ENCODE assay signal across 2 cellular contexts in the genomic region with DNA sequence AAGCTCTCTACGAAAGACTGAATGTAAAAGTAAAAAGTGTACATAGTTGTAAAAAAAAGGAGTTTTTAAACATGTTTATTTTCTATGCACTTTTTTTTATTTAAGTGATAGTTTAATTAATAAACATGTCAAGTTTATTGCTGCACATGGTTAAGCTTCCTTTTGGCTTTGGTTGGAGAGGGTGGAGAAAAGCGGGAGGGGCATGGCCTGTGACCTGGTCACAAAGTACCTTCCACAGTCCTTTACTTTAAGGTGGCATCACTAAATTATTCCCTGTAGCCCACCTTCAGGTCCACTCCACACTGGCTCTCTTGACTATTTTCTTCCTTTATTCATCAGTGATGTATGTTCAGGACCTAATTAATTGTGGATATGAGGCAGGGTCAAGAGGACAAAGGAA.
TF ChIP-seq lines count a peak whose summit lies in the region.

No MANE protein-coding gene starts in this region.

TF ChIP-seq in HEK293, 187 proteins besides CTCF, POLR2A, EP300 and RAD21:
- no peak for TF ChIP-seq ZNF416 (tag by site-specific recombination; IDR thresholded peaks at IDR 0.05)
- peak; percentile 25; the same call in 1 of the 2 replicates for TF ChIP-seq PRDM6 (tag by site-specific recombination; IDR thresholded peaks at IDR 0.05)
- no peak for TF ChIP-seq ZNF555 (tag by site-specific recombination; conservative IDR thresholded peaks at IDR 0.05)

TF ChIP-seq in HepG2, 621 proteins besides CTCF, POLR2A, EP300 and RAD21:
- TF ChIP-seq JDP2 (CRISPR knock-in tag; IDR thresholded peaks at IDR 0.05; ENCODE audit: borderline replicate concordance) = no peak
- no peak for TF ChIP-seq ZNF512 (CRISPR knock-in tag; IDR thresholded peaks at IDR 0.05)
- TF ChIP-seq MIXL1 (CRISPR knock-in tag; IDR thresholded peaks at IDR 0.05) = no peak
- no peak for TF ChIP-seq ELF1 (CRISPR knock-in tag; IDR thresholded peaks at IDR 0.05)
- TF ChIP-seq SOX5 (CRISPR knock-in tag; IDR thresholded peaks at IDR 0.05; ENCODE audit: borderline replicate concordance) = no peak
TF ChIP-seq in HepG2: peak in this region for 0.
